Comparison of ENCODE assay signal across 8 cellular contexts in genomic region chr18:5058768-5059539, GRCh38.
DNase-seq lines count a peak whose midpoint lies in the region; ATAC-seq and TF ChIP-seq lines count a peak whose summit lies in the region.

No MANE protein-coding gene starts in this region.

- H3K36me3 ChIP-seq in SU-DHL-6 (ENCODE audit: low read length) (no peaks in the 10 kb centered on the region), MM.1S (replicated peaks; ENCODE audit: insufficient read depth, low read length) (no peaks in the 10 kb centered on the region)

- ATAC-seq in GM21786 (IDR thresholded peaks at IDR 0.05; ENCODE audit: unreplicated experiment) = peak; percentile 49
- ATAC-seq in GM18502 (IDR thresholded peaks at IDR 0.05; ENCODE audit: poor library complexity, unreplicated experiment) = no peak

- peak overlapping the region; percentile 68 for H2AFZ ChIP-seq in SU-DHL-6 (ENCODE audit: low read depth, low read length, severe bottlenecking)
- no peak overlapping the region for H2AFZ ChIP-seq in MM.1S (ENCODE audit: low read length)

- H3K4me2 ChIP-seq in SU-DHL-6 (ENCODE audit: low read depth, low read length, poor library complexity, severe bottlenecking) = no peak overlapping the region
- H3K4me2 ChIP-seq in MM.1S (ENCODE audit: low read depth, low read length) = no peak overlapping the region

- no peaks in the 10 kb centered on the region for H3K4me1 ChIP-seq in MM.1S (ENCODE audit: low read length)

- no peaks in the 10 kb centered on the region for H4K20me1 ChIP-seq in SU-DHL-6 (ENCODE audit: low read depth, low read length)
- H4K20me1 ChIP-seq in MM.1S (ENCODE audit: insufficient read depth, low read length) = no peaks in the 10 kb centered on the region

- H3K9me3 ChIP-seq in SU-DHL-6 (ENCODE audit: insufficient read depth, low read length) (no peaks in the 10 kb centered on the region), MM.1S (replicated peaks; ENCODE audit: insufficient read depth, low read length) (no peaks in the 10 kb centered on the region)

- H3K4me3 ChIP-seq in SU-DHL-6 (ENCODE audit: insufficient read depth, low read length, poor library complexity, severe bottlenecking) = no peak overlapping the region
- no peak overlapping the region for H3K4me3 ChIP-seq in fibroblast of mammary gland (ENCODE audit: control insufficient read depth, low read depth, low read length)
- no peak overlapping the region for H3K4me3 ChIP-seq in MM.1S (ENCODE audit: low read length)

- DNase-seq in CD1c-positive myeloid dendritic cell (ENCODE audit: extremely low spot score) (peak; percentile 17), fibroblast of mammary gland (ENCODE audit: low read depth) (peak; percentile 4), MM.1S (no peak), occipital lobe (lab: John Stamatoyannopoulos, UW) (no peak), OCI-M2 (lab: John Stamatoyannopoulos, UW; ENCODE audit: unreplicated experiment) (no peak)

- H3K9ac ChIP-seq in SU-DHL-6 (ENCODE audit: low read length) = no peak overlapping the region
- H3K9ac ChIP-seq in MM.1S (ENCODE audit: low read length) = no peak overlapping the region

- H3K27me3 ChIP-seq in SU-DHL-6 (ENCODE audit: low read length) (no peaks in the 10 kb centered on the region), MM.1S (replicated peaks; ENCODE audit: insufficient read depth, low read length) (no peaks in the 10 kb centered on the region)

- no peak overlapping the region for H3K27ac ChIP-seq in SU-DHL-6 (ENCODE audit: low read depth, low read length)
- no peak overlapping the region for H3K27ac ChIP-seq in MM.1S (ENCODE audit: low read length)

- no peak for TF ChIP-seq CTCF in SU-DHL-6 (IDR thresholded peaks at IDR 0.05; ENCODE audit: insufficient read depth, low read length, poor library complexity, severe bottlenecking)
- TF ChIP-seq CTCF in fibroblast of mammary gland (conservative IDR thresholded peaks at IDR 0.05; ENCODE audit: control insufficient read depth, insufficient read depth, low read depth, low read length) = no peak
- no peak for TF ChIP-seq CTCF in MM.1S (IDR thresholded peaks at IDR 0.05; ENCODE audit: low read length)

- no peaks in the 10 kb centered on the region for H3F3A ChIP-seq in SU-DHL-6 (ENCODE audit: insufficient read depth)
- no peaks in the 10 kb centered on the region for H3F3A ChIP-seq in MM.1S (ENCODE audit: insufficient read depth, low read length)

- H3K9me2 ChIP-seq in SU-DHL-6 (replicated peaks; ENCODE audit: insufficient read depth, low read length) = no peaks in the 10 kb centered on the region
- no peaks in the 10 kb centered on the region for H3K9me2 ChIP-seq in MM.1S (replicated peaks; ENCODE audit: insufficient read depth, low read length)

- H3K79me2 ChIP-seq in SU-DHL-6 (ENCODE audit: insufficient read depth, low read length) (no peaks in the 10 kb centered on the region), MM.1S (ENCODE audit: low read length) (no peaks in the 10 kb centered on the region)

Comparison
In these comparisons a context has a peak if more than half of its experiments do, and no peak if none do; other contexts are left out.
1. DNase-seq: peak in CD1c-positive myeloid dendritic cell (single experiment) and fibroblast of mammary gland (single experiment); none in MM.1S (single experiment), occipital lobe (single experiment) and OCI-M2 (single experiment).